ENCODE assay signal across 19 cellular contexts in genomic region chr2:199443589-199444130, GRCh38. TPM values are rescaled to one million over a fixed set of nuclear protein-coding genes. Genes with fewer than 3 reads are reported as not detected.
DNase-seq lines count a peak whose midpoint lies in the region; ATAC-seq and TF ChIP-seq lines count a peak whose summit lies in the region.
"Had no signal": no experiment of that assay in that cellular context is flagged by ENCODE, and none has a peak within 500 bp of the region (broad histone marks: within the 10 kb centered on the region; RNA-seq: fewer than 3 reads in every experiment).

No MANE protein-coding gene starts in this region.

- no peak for TF ChIP-seq POLR2A in gastroesophageal sphincter (IDR thresholded peaks at IDR 0.05)

- no peaks in the 10 kb centered on the region; the same call in 1 of the 2 replicates for H3K27me3 Mint-ChIP-seq in HFFc6 (ENCODE audit: insufficient read depth)

- no peaks in the 10 kb centered on the region for H3K4me1 ChIP-seq in RWPE2 (ENCODE audit: insufficient read depth, poor library complexity, severe bottlenecking)
- H3K4me1 ChIP-seq in gastroesophageal sphincter = no peaks in the 10 kb centered on the region
- H3K4me1 ChIP-seq: BLaER1, SJCRH30 had no signal

- TF ChIP-seq CTCF in HFFc6 (IDR thresholded peaks at IDR 0.05) (no peak), RWPE2 (IDR thresholded peaks at IDR 0.05; ENCODE audit: poor library complexity, severe bottlenecking) (no peak), foreskin fibroblast (IDR thresholded peaks at IDR 0.05; ENCODE audit: low read depth, low read length) (no peak), gastroesophageal sphincter (IDR thresholded peaks at IDR 0.05) (no peak)

- H3K4me3 Mint-ChIP-seq in HFFc6 = peak overlapping the region; percentile 18; the same call in 1 of the 2 replicates

- TF ChIP-seq EP300 in gastroesophageal sphincter (IDR thresholded peaks at IDR 0.05) = no peak

- H3K9me3 ChIP-seq in RWPE2 (ENCODE audit: severe bottlenecking) = no peaks in the 10 kb centered on the region
- no peaks in the 10 kb centered on the region for H3K9me3 ChIP-seq in gastroesophageal sphincter
- H3K9me3 ChIP-seq: BLaER1, MG63, SJCRH30 had no signal

- H3K27ac Mint-ChIP-seq in HFFc6 = peak overlapping the region; percentile 59

- H3K27ac ChIP-seq in RWPE2 (ENCODE audit: poor library complexity, severe bottlenecking) (no peak overlapping the region), gastroesophageal sphincter (no peak overlapping the region)
- H3K27ac ChIP-seq: BLaER1, HL-60, SJCRH30 had no signal

- peaks cover 43% of the 10 kb centered on the region for H3K4me1 Mint-ChIP-seq in HFFc6 (ENCODE audit: low read depth)

- peak; percentile 44; the same call in 1 of the 3 replicates for ATAC-seq in RWPE2 (ENCODE audit: low read depth)
- ATAC-seq in gastroesophageal sphincter = no peak
- no peak for ATAC-seq in HG03175 (IDR thresholded peaks at IDR 0.05; ENCODE audit: unreplicated experiment)
- ATAC-seq: HCT116 had no signal

- no peaks in the 10 kb centered on the region for H3K9me3 Mint-ChIP-seq in HFFc6

- no peaks in the 10 kb centered on the region for H3K36me3 Mint-ChIP-seq in HFFc6 (ENCODE audit: low read depth)

- H3K36me3 ChIP-seq in RWPE2 (ENCODE audit: low read depth) = no peaks in the 10 kb centered on the region; the same call in 1 of the 2 replicates
- H3K36me3 ChIP-seq in gastroesophageal sphincter = no peaks in the 10 kb centered on the region
- H3K36me3 ChIP-seq: BLaER1, MG63, SJCRH30 had no signal

- whole genome bisulfite sequencing in gastroesophageal sphincter (ENCODE audit: low coverage in 1 of 2), 2 donors = 60 to 74% methylated on average over 3 of the region's 3 CpGs

- DNase-seq in HFFc6 (peak; percentile 25), RWPE2 (ENCODE audit: low spot score) (no peak), foreskin fibroblast (peak; percentile 24 to 73), NCI-H446 (lab: John Stamatoyannopoulos, UW) (no peak)
- DNase-seq in stimulated activated CD8-positive, alpha-beta memory T cell treated with anti-CD3 and anti-CD28 coated beads, Interleukin-4, amount 100 ng/mL, for 48 hours = no peak
- DNase-seq: KG1, MG63, NCI-H1092 treated with DMSO at 0.1 percent for 48 hours, NCI-H187 treated with DMSO at 0.1 percent for 48 hours, NCI-H2171 treated with DMSO at 0.1 percent for 48 hours, NCI-H524, RPMI8226, SJCRH30, SW 1271 had no signal

- H3K27me3 ChIP-seq in RWPE2 (ENCODE audit: insufficient read depth, poor library complexity, severe bottlenecking) = no peaks in the 10 kb centered on the region
- peaks cover 2% of the 10 kb centered on the region for H3K27me3 ChIP-seq in gastroesophageal sphincter
- H3K27me3 ChIP-seq: MG63, SJCRH30 had no signal

- H3K4me3 ChIP-seq in RWPE2 (ENCODE audit: severe bottlenecking) (no peak overlapping the region), foreskin fibroblast (ENCODE audit: low read depth in 1 of 2, low read length in 2 of 2) (no peak overlapping the region), gastroesophageal sphincter (no peak overlapping the region)
- H3K4me3 ChIP-seq: BLaER1, MG63, SJCRH30 had no signal

RNA-seq across cellular contexts. Expression of gene SATB2, which starts 14.1 kb away (rescaled TPM):
- 10 to 100 TPM in 4 of 6 experiments, 1 to 10 TPM in 2; 7.4 to 12.7 (median 11.9) TPM for total RNA-seq in HFFc6 (2021; fragmentation: NEBNext Ultra II Directional; extraction: Animal tissue kit (Norgen Biotek cat#: 25700))
- 1 to 10 TPM; 2.2 to 6.7 (median 3.4) TPM for total RNA-seq in gastroesophageal sphincter

Comparison
In these comparisons a context has a peak if more than half of its experiments do, and no peak if none do; other contexts are left out.
1. DNase-seq: peak in HFFc6 (single experiment) and foreskin fibroblast (2 of 2); none in RWPE2 (single experiment), stimulated activated CD8-positive, alpha-beta memory T cell treated with anti-CD3 and anti-CD28 coated beads, Interleukin-4, amount 100 ng/mL, for 48 hours (single experiment) and NCI-H446 (0 of 2).